Comparison of ENCODE assay signal across 8 cellular contexts in the genomic region with DNA sequence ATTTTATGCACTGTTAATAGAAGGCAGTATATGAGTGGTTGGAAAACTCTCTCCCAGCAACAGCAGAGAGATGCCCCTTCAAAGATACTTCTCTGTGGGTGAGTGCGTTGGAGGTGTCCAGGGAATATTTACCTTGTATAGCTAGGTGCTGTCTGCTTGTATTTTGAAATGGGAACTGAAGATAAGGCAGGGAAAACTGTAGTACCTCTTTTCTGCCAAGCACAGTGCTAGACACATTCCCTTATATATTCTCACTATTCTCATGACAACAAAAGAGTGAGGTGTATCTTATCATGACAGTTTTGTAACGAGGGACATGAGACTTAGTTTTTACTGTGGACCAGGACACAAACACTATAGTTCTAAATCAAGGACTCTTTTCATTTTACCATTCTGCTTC. TPM values are rescaled to one million over a fixed set of nuclear protein-coding genes. Genes with fewer than 3 reads are reported as not detected.
DNase-seq lines count a peak whose midpoint lies in the region; ATAC-seq, FAIRE-seq and TF ChIP-seq lines count a peak whose summit lies in the region.

No MANE protein-coding gene starts in this region.

- in situ Hi-C loops in K562 (cut with MboI): no loop called here

- no peaks in the 10 kb centered on the region for H3K9me3 Mint-ChIP-seq in natural killer cell

- no peak overlapping the region for H3K4me3 ChIP-seq in KMS-11 (IDR thresholded peaks at IDR 0.05; ENCODE audit: insufficient read depth, low read depth, low read length)
- no peak overlapping the region for H3K4me3 ChIP-seq in K562

- peaks cover 23% of the 10 kb centered on the region for H3K27me3 ChIP-seq in KMS-11 (ENCODE audit: insufficient read depth, low read depth)
- H3K27me3 ChIP-seq in K562 (ENCODE audit: control insufficient read depth in 2 of 2, insufficient read depth in 2 of 2, low read length in 2 of 2): peaks cover 21 to 36% of the 10 kb centered on the region in 2 experiments

- no peak overlapping the region for H3K27ac ChIP-seq in KMS-11
- H3K27ac ChIP-seq in K562 (ENCODE audit: extremely low read depth, low read depth, low read length): no peak overlapping the region

- no peak for TF ChIP-seq EP300 in K562 (IDR thresholded peaks at IDR 0.05; ENCODE audit: low read length)

- DNase-seq in NCI-H1092 treated with DMSO at 0.1 percent for 48 hours (lab: John Stamatoyannopoulos, UW): peak; percentile 40
- no peak for DNase-seq in NCI-H1092 (lab: John Stamatoyannopoulos, UW)
- DNase-seq in K562 (ENCODE audit: extremely low read depth in 1 of 4, low spot score in 3 of 4): no peak
- DNase-seq in natural killer cell: no peak
- no peak for DNase-seq in HK-2 (ENCODE audit: unreplicated experiment)
- no peak for DNase-seq in hippocampal formation (lab: John Stamatoyannopoulos, UW)

- peak overlapping the region; percentile 99 for H3K4me3 Mint-ChIP-seq in natural killer cell

- H3K9me3 ChIP-seq in K562 (replicated peaks; ENCODE audit: control insufficient read depth, insufficient read depth, low read depth, low read length): no peaks in the 10 kb centered on the region

- H3K9ac ChIP-seq in KMS-11: no peak overlapping the region
- no peak overlapping the region for H3K9ac ChIP-seq in K562 (ENCODE audit: insufficient read depth in 1 of 2, low read depth in 2 of 2, low read length in 2 of 2)

- peak; percentile 48; the same call in 1 of the 2 replicates for TF ChIP-seq CTCF in KMS-11 (conservative IDR thresholded peaks at IDR 0.05; ENCODE audit: low read depth, low read length)
- peak in 2 of 3 experiments; percentile 11 to 19; a peak in 1 of 6 replicates for TF ChIP-seq CTCF in K562 (IDR thresholded peaks at IDR 0.05 in 2 of 3, conservative IDR thresholded peaks at IDR 0.05 in 1 of 3; ENCODE audit: insufficient read depth in 2 of 3, low read depth in 1 of 3, low read length in 3 of 3)
- no peak for TF ChIP-seq CTCF in natural killer cell (IDR thresholded peaks at IDR 0.05)

- peak; percentile 41; the same call in 1 of the 3 replicates for ATAC-seq in K562
- ATAC-seq in natural killer cell: no peak
- ATAC-seq in HG02884 (IDR thresholded peaks at IDR 0.05; ENCODE audit: unreplicated experiment): no peak

- peak overlapping the region; percentile 92 to 93 for H3K27ac Mint-ChIP-seq in natural killer cell

- no peaks in the 10 kb centered on the region for H3K79me2 ChIP-seq in KMS-11 (ENCODE audit: insufficient read depth, low read depth)
- H3K79me2 ChIP-seq in K562 (ENCODE audit: control insufficient read depth, insufficient read depth, low read length): no peaks in the 10 kb centered on the region

- H3K36me3 ChIP-seq in KMS-11 (ENCODE audit: insufficient read depth) (no peaks in the 10 kb centered on the region), K562 (ENCODE audit: control insufficient read depth, insufficient read depth, low read length) (no peaks in the 10 kb centered on the region)

- no peak for TF ChIP-seq POLR2A in K562 (conservative IDR thresholded peaks at IDR 0.05)

- H2AFZ ChIP-seq in KMS-11 (ENCODE audit: low read depth): no peak overlapping the region
- no peak overlapping the region for H2AFZ ChIP-seq in K562 (ENCODE audit: low read depth, low read length)

- peaks cover 81 to 83% of the 10 kb centered on the region in 2 donors for H3K4me1 Mint-ChIP-seq in natural killer cell

- H3K4me2 ChIP-seq in KMS-11 (peak overlapping the region; percentile 96; the same call in 1 of the 2 replicates), K562 (ENCODE audit: insufficient read depth, low read length) (no peak overlapping the region)

- intact Hi-C loops in K562 (cut with micrococcal nuclease): loop anchor here (10.0 kb wide), 1 partner anchor 98 kb away; no protein-coding TSS in a partner anchor
- intact Hi-C loops in natural killer cell (cut with micrococcal nuclease): loop anchor here (5.0 to 10.0 kb wide), 5 partner anchors 36 to 782 kb away; no protein-coding TSS in a partner anchor

- CTCF ChIA-PET in K562 (lab: Yijun Ruan, JAX; ENCODE audit: low intra/inter-chr PET ratio): no interaction called here

- H3K36me3 Mint-ChIP-seq in natural killer cell: no peaks in the 10 kb centered on the region

- H4K20me1 ChIP-seq in KMS-11 (ENCODE audit: insufficient read depth) (no peaks in the 10 kb centered on the region), K562 (replicated peaks; ENCODE audit: control insufficient read depth, insufficient read depth, low read length) (no peaks in the 10 kb centered on the region)

- 0% methylated on average over 2 of the region's 2 CpGs for WGBS in K562 (ENCODE audit: insufficient coverage, low coverage, missing lambda C conversion rate)

- no TSS peak for BruUV-seq in K562 (replicated peaks; lab: Mats Ljungman, UMichigan)

- H3K4me1 ChIP-seq in KMS-11 (ENCODE audit: low read depth, poor library complexity, severe bottlenecking): peaks cover 76% of the 10 kb centered on the region
- H3K4me1 ChIP-seq in K562 (replicated peaks in 1 of 2; ENCODE audit: control insufficient read depth in 2 of 2, insufficient read depth in 2 of 2, low read length in 2 of 2): peaks cover 0 to 17% of the 10 kb centered on the region in 2 experiments; a peak in 2 of 5 replicates

- H3K9me1 ChIP-seq in K562 (ENCODE audit: control insufficient read depth, insufficient read depth, low read length): no peaks in the 10 kb centered on the region

- POLR2A ChIA-PET in K562 (lab: Yijun Ruan, JAX): no interaction called here

- FAIRE-seq in K562 (lab: Jason Lieb, UNC): no peak

- H3K27me3 Mint-ChIP-seq in natural killer cell (ENCODE audit: low read depth in 2 of 2): no peaks in the 10 kb centered on the region

- no peak for TF ChIP-seq RAD21 in K562 (CRISPR knock-in tag; conservative IDR thresholded peaks at IDR 0.05 in 1 of 2, IDR thresholded peaks at IDR 0.05 in 1 of 2)

TF ChIP-seq in K562, 482 proteins besides CTCF, POLR2A, EP300 and RAD21:
- no peak for TF ChIP-seq FOXJ2 (tag; IDR thresholded peaks at IDR 0.05)
- peak; percentile 80; the same call in 1 of the 2 replicates for TF ChIP-seq MYNN (IDR thresholded peaks at IDR 0.05)
- TF ChIP-seq MYNN (CRISPR knock-in tag; IDR thresholded peaks at IDR 0.05): no peak
TF ChIP-seq in K562: peak in this region for 1.

RNA-seq across cellular contexts. Expression of a gene that starts 2.1 kb away (rescaled TPM):
- total RNA-seq in K562 (2011; cell fraction: chromatin; rRNA removed; ENCODE audit: low replicate concordance): 0.86 TPM in 1 of 2 replicates, not detected in the other
- total RNA-seq in K562 (2011; cell fraction: nucleolus; rRNA removed): 0.13 TPM in 1 of 2 replicates, not detected in the other
- total RNA-seq in K562 (2011; cell fraction: nucleoplasm; rRNA removed): 0.61 and 1.1 TPM in 2 replicates
- total RNA-seq in K562 (2014; rRNA removed) (not detected in 2 replicates), K562 (2014; rRNA removed; fragmentation: Illumina TruSeq; extraction: Trizol) (not detected in 2 replicates), K562 (2015; rRNA removed; fragmentation: Illumina TruSeq; extraction: Trizol) (0.11 TPM in 1 of 2 replicates, not detected in the other), K562 (2021) (0.25 and 0.58 TPM in 2 replicates), natural killer cell (10 to 100 TPM; 39.0 to 61.5 (median 44.3) TPM)
- polyA plus RNA-seq in K562 (2011; rRNA removed) (0.19 and 0.22 TPM in 2 replicates), K562 (2014; fragmentation: Illumina TruSeq; extraction: Trizol) (0.37 TPM in 1 of 2 replicates, not detected in the other), K562 (2014; fragmentation: Nextera tagmentation; extraction: Ambion mirVana) (under 1 TPM in 1 of 2 experiments, not detected in 1; 0.01 TPM), K562 (2014; rRNA removed) (0.13 TPM in 1 of 2 replicates, not detected in the other)
- 0.07 and 0.15 TPM in 2 replicates for polyA plus RNA-seq in K562 (2011; cell fraction: cytosol; rRNA removed)
- 0.14 and 0.38 TPM in 2 replicates for polyA plus RNA-seq in K562 (2011; cell fraction: nucleus; rRNA removed)
- 0.03 TPM in 2 replicates for polyA plus RNA-seq in K562 (2012)
- 0.12 and 0.18 TPM in 2 replicates for polyA minus RNA-seq in K562 (2011; rRNA and poly(A)+ RNA removed)
- not detected in 2 replicates for polyA minus RNA-seq in K562 (2011; cell fraction: cytosol; rRNA and poly(A)+ RNA removed)
- 0.13 TPM in 1 of 2 replicates, not detected in the other for polyA minus RNA-seq in K562 (2011; cell fraction: nucleus; rRNA and poly(A)+ RNA removed)

Comparison
In these comparisons a context has a peak if more than half of its experiments do, and no peak if none do; other contexts are left out.
1. RNA of a gene that starts 2.1 kb away (total RNA-seq): 39.0 to 61.5 TPM in natural killer cell; 0.11 to 1.1 TPM in K562; every median in the first group is over 10 times any median in the second.